Comparison of ENCODE assay signal across 34 cellular contexts in genomic region chr13:102965802-102966201, GRCh38.
"Had no signal": no experiment of that assay in that cellular context is flagged by ENCODE, and none has a peak within 500 bp of the region (broad histone marks: within the 10 kb centered on the region; RNA-seq: fewer than 3 reads in every experiment).

No MANE protein-coding gene starts in this region.

- H3K4me2 ChIP-seq: smooth muscle cell had no signal

- FAIRE-seq: endothelial cell of umbilical vein, islet of Langerhans, TTC549 had no signal

- DNase-seq: activated CD4-positive, alpha-beta memory T cell treated with anti-CD3 and anti-CD28 coated beads, Interleukin-2, amount 10 ng/mL, durations not matched to agents 7 days and 5 days; activated CD4-positive, alpha-beta T cell treated with anti-CD3 and anti-CD28 coated beads, Interleukin-2, amount 10 ng/mL, durations not matched to agents 7 days and 5 days; activated CD4-positive, CD25-positive, alpha-beta regulatory T cell treated with anti-CD3 and anti-CD28 coated beads, Interleukin-2, amount 50 U/mL, for 72 hours; activated CD8-positive, alpha-beta memory T cell treated with anti-CD3 and anti-CD28 coated beads, Interleukin-2, amount 50 U/mL, for 48 hours; activated gamma-delta T cell; activated naive CD4-positive, alpha-beta T cell treated with anti-CD3 and anti-CD28 coated beads, Interleukin-2, amount 10 ng/mL, durations not matched to agents 7 days and 5 days; activated naive CD8-positive, alpha-beta T cell treated with anti-CD3 and anti-CD28 coated beads, Interleukin-2, amount 10 ng/mL, durations not matched to agents 7 days and 5 days; activated T-cell treated with anti-CD3 and anti-CD28 coated beads, Interleukin-2, amount 50 U/mL, for 24 hours; caudate nucleus; cortex of kidney; gastrocnemius medialis; glutamatergic neuron; left ventricle myocardium inferior; nephron progenitor cell; retina; sigmoid colon; stimulated activated CD4-positive, alpha-beta T cell treated with anti-CD3 and anti-CD28 coated beads, Interleukin-1b, Interleukin-23, amount 100 ng/mL, for 48 hours; stimulated activated CD4-positive, alpha-beta T cell treated with anti-CD3 and anti-CD28 coated beads, Interleukin-4, amount 100 ng/mL, for 4 hours; stimulated activated CD8-positive, alpha-beta memory T cell treated with anti-CD3 and anti-CD28 coated beads, Interleukin-4, amount 100 ng/mL, for 48 hours; stimulated activated naive CD8-positive, alpha-beta T cell treated with anti-CD3 and anti-CD28 coated beads, Interleukin-15, amount 100 ng/mL, for 72 hours; substantia nigra; T-helper 9 cell; uterus had no signal

- H3K4me1 ChIP-seq: ascending aorta, gastrocnemius medialis, left ventricle myocardium inferior, sigmoid colon, uterus had no signal

- H3K36me3 Mint-ChIP-seq: activated naive CD4-positive, alpha-beta T cell treated with anti-CD3 and anti-CD28 coated beads, Interleukin-2, amount 10 ng/mL, durations not matched to agents 7 days and 5 days; activated naive CD8-positive, alpha-beta T cell treated with anti-CD3 and anti-CD28 coated beads, Interleukin-2, amount 10 ng/mL, durations not matched to agents 7 days and 5 days; brain; stimulated activated memory B cell treated with anti-CD40 and anti-IgM and Interleukin-4, amounts not matched to agents 10 μg/mL and 1 μg/mL and 100 μg/mL, for 72 hours; type B pancreatic cell had no signal

- H3K4me3 ChIP-seq: ascending aorta, gastrocnemius medialis, left ventricle myocardium inferior, lung, sigmoid colon, smooth muscle cell, uterus had no signal

- ATAC-seq: gastrocnemius medialis; stimulated activated memory B cell treated with anti-CD40 and anti-IgM and Interleukin-4, amounts not matched to agents 10 μg/mL and 1 μg/mL and 100 μg/mL, for 72 hours; stimulated activated naive CD8-positive, alpha-beta T cell treated with anti-CD3 and anti-CD28 coated beads, Interleukin-15, amount 100 ng/mL, for 72 hours had no signal

- H3K4me3 Mint-ChIP-seq: activated CD4-positive, alpha-beta memory T cell treated with anti-CD3 and anti-CD28 coated beads, Interleukin-2, amount 10 ng/mL, durations not matched to agents 7 days and 5 days; activated CD4-positive, alpha-beta T cell treated with anti-CD3 and anti-CD28 coated beads, Interleukin-2, amount 10 ng/mL, durations not matched to agents 7 days and 5 days; activated naive CD4-positive, alpha-beta T cell treated with anti-CD3 and anti-CD28 coated beads, Interleukin-2, amount 10 ng/mL, durations not matched to agents 7 days and 5 days; activated naive CD8-positive, alpha-beta T cell treated with anti-CD3 and anti-CD28 coated beads, Interleukin-2, amount 10 ng/mL, durations not matched to agents 7 days and 5 days; activated T-cell treated with anti-CD3 and anti-CD28 coated beads, Interleukin-2, amount 50 U/mL, for 24 hours; brain; nephron progenitor cell; stimulated activated memory B cell treated with anti-CD40 and anti-IgM and Interleukin-4, amounts not matched to agents 10 μg/mL and 1 μg/mL and 100 μg/mL, for 72 hours; stimulated activated naive CD8-positive, alpha-beta T cell treated with anti-CD3 and anti-CD28 coated beads, Interleukin-15, amount 100 ng/mL, for 72 hours; type B pancreatic cell had no signal

- H3K27ac ChIP-seq: ascending aorta, gastrocnemius medialis, left ventricle myocardium inferior, neutrophil, sigmoid colon, uterus had no signal

- H3K4me1 Mint-ChIP-seq: activated CD4-positive, alpha-beta memory T cell treated with anti-CD3 and anti-CD28 coated beads, Interleukin-2, amount 10 ng/mL, durations not matched to agents 7 days and 5 days; activated CD4-positive, alpha-beta T cell treated with anti-CD3 and anti-CD28 coated beads, Interleukin-2, amount 10 ng/mL, durations not matched to agents 7 days and 5 days; activated naive CD4-positive, alpha-beta T cell treated with anti-CD3 and anti-CD28 coated beads, Interleukin-2, amount 10 ng/mL, durations not matched to agents 7 days and 5 days; activated naive CD8-positive, alpha-beta T cell treated with anti-CD3 and anti-CD28 coated beads, Interleukin-2, amount 10 ng/mL, durations not matched to agents 7 days and 5 days; brain; nephron progenitor cell; stimulated activated naive CD8-positive, alpha-beta T cell treated with anti-CD3 and anti-CD28 coated beads, Interleukin-15, amount 100 ng/mL, for 72 hours had no signal

- H3K9me3 Mint-ChIP-seq: activated CD4-positive, alpha-beta memory T cell treated with anti-CD3 and anti-CD28 coated beads, Interleukin-2, amount 10 ng/mL, durations not matched to agents 7 days and 5 days; activated CD4-positive, alpha-beta T cell treated with anti-CD3 and anti-CD28 coated beads, Interleukin-2, amount 10 ng/mL, durations not matched to agents 7 days and 5 days; activated naive CD4-positive, alpha-beta T cell treated with anti-CD3 and anti-CD28 coated beads, Interleukin-2, amount 10 ng/mL, durations not matched to agents 7 days and 5 days; activated naive CD8-positive, alpha-beta T cell treated with anti-CD3 and anti-CD28 coated beads, Interleukin-2, amount 10 ng/mL, durations not matched to agents 7 days and 5 days; activated T-cell treated with anti-CD3 and anti-CD28 coated beads, Interleukin-2, amount 50 U/mL, for 24 hours; brain; nephron progenitor cell; stimulated activated naive CD8-positive, alpha-beta T cell treated with anti-CD3 and anti-CD28 coated beads, Interleukin-15, amount 100 ng/mL, for 72 hours; type B pancreatic cell had no signal

- H3K36me3 ChIP-seq: ascending aorta, gastrocnemius medialis, left ventricle myocardium inferior, neutrophil, sigmoid colon, uterus had no signal

- H3K27ac Mint-ChIP-seq: activated CD4-positive, alpha-beta memory T cell treated with anti-CD3 and anti-CD28 coated beads, Interleukin-2, amount 10 ng/mL, durations not matched to agents 7 days and 5 days; activated CD4-positive, alpha-beta T cell treated with anti-CD3 and anti-CD28 coated beads, Interleukin-2, amount 10 ng/mL, durations not matched to agents 7 days and 5 days; activated naive CD4-positive, alpha-beta T cell treated with anti-CD3 and anti-CD28 coated beads, Interleukin-2, amount 10 ng/mL, durations not matched to agents 7 days and 5 days; activated naive CD8-positive, alpha-beta T cell treated with anti-CD3 and anti-CD28 coated beads, Interleukin-2, amount 10 ng/mL, durations not matched to agents 7 days and 5 days; activated T-cell treated with anti-CD3 and anti-CD28 coated beads, Interleukin-2, amount 50 U/mL, for 24 hours; brain; nephron progenitor cell; progenitor cell of endocrine pancreas; stimulated activated memory B cell treated with anti-CD40 and anti-IgM and Interleukin-4, amounts not matched to agents 10 μg/mL and 1 μg/mL and 100 μg/mL, for 72 hours; stimulated activated naive CD8-positive, alpha-beta T cell treated with anti-CD3 and anti-CD28 coated beads, Interleukin-15, amount 100 ng/mL, for 72 hours; type B pancreatic cell had no signal

- H3K27me3 Mint-ChIP-seq: activated CD4-positive, alpha-beta memory T cell treated with anti-CD3 and anti-CD28 coated beads, Interleukin-2, amount 10 ng/mL, durations not matched to agents 7 days and 5 days; activated CD4-positive, alpha-beta T cell treated with anti-CD3 and anti-CD28 coated beads, Interleukin-2, amount 10 ng/mL, durations not matched to agents 7 days and 5 days; activated naive CD4-positive, alpha-beta T cell treated with anti-CD3 and anti-CD28 coated beads, Interleukin-2, amount 10 ng/mL, durations not matched to agents 7 days and 5 days; activated naive CD8-positive, alpha-beta T cell treated with anti-CD3 and anti-CD28 coated beads, Interleukin-2, amount 10 ng/mL, durations not matched to agents 7 days and 5 days; stimulated activated memory B cell treated with anti-CD40 and anti-IgM and Interleukin-4, amounts not matched to agents 10 μg/mL and 1 μg/mL and 100 μg/mL, for 72 hours; stimulated activated naive CD8-positive, alpha-beta T cell treated with anti-CD3 and anti-CD28 coated beads, Interleukin-15, amount 100 ng/mL, for 72 hours; type B pancreatic cell had no signal

- H3K9me3 ChIP-seq: ascending aorta, gastrocnemius medialis, left ventricle myocardium inferior, neutrophil, sigmoid colon, uterus had no signal

- H3K27me3 ChIP-seq: ascending aorta, gastrocnemius medialis, neutrophil, sigmoid colon, uterus had no signal
